ENCODE assay signal across 20 cellular contexts in genomic region chr1:222031286-222031685, GRCh38.
"Had no signal": no experiment of that assay in that cellular context is flagged by ENCODE, and none has a peak within 500 bp of the region (broad histone marks: within the 10 kb centered on the region; RNA-seq: fewer than 3 reads in every experiment).

No MANE protein-coding gene starts in this region.

- H3K4me1 ChIP-seq: esophagus squamous epithelium, left lung, lower lobe of right lung had no signal

- H3K9me3 ChIP-seq: esophagus squamous epithelium, gastrocnemius medialis, left lung, lower lobe of right lung had no signal

- H3K27ac ChIP-seq: coronary artery, dorsolateral prefrontal cortex, epithelial cell of prostate, esophagus squamous epithelium, gastrocnemius medialis, heart right ventricle, left lung, lower lobe of right lung had no signal

- H3K36me3 ChIP-seq: esophagus squamous epithelium, gastrocnemius medialis, heart right ventricle, left lung, lower lobe of right lung had no signal

- DNase-seq: dermis blood vessel endothelial cell; dorsolateral prefrontal cortex; effector CD4-positive, alpha-beta T cell; effector memory CD4-positive, alpha-beta T cell; esophagus squamous epithelium; foreskin fibroblast; foreskin melanocyte; gastrocnemius medialis; glutamatergic neuron; head of caudate nucleus; heart right ventricle; hippocampal formation; left cardiac atrium; left lung; left ventricle myocardium superior; lower lobe of right lung; mesenchymal stem cell; midbrain had no signal

- H3K27me3 ChIP-seq: esophagus squamous epithelium, gastrocnemius medialis, heart right ventricle, left lung had no signal

- H3K4me3 ChIP-seq: coronary artery, dorsolateral prefrontal cortex, esophagus squamous epithelium, gastrocnemius medialis, heart right ventricle, left lung, lower lobe of right lung had no signal
